8 cellular contexts compared by ENCODE assay signal in the genomic region with DNA sequence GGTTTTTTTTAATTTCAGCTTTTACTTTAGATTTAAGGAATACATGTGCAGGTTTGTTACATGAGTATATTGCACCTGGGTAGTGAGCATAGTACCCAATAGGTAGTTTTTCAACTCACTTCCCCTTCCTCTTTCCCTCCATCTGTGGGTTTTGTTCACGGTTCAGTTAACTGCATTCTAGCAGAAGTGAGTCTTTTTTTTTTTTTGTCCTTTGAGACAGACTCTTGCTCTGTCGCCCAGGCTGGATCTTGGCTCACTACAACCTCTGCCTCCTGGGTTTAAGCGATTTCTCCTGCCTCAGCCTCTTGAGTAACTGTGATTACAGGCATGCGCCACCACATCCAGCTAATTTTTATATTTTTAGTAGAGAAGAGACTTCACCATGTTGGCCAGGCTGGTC. TPM values are rescaled to one million over a fixed set of nuclear protein-coding genes. Genes with fewer than 3 reads are reported as not detected.
A peak's percentile ranks its signal among the peaks of the same experiment; 100 is the strongest.
DNase-seq lines count a peak whose midpoint lies in the region; ATAC-seq lines count a peak whose summit lies in the region.

No MANE protein-coding gene starts in this region.

- H3K4me1 ChIP-seq in mesenchymal stem cell (ENCODE audit: control insufficient read depth, insufficient read depth, low read depth, low read length): no peaks in the 10 kb centered on the region

- H2BK12ac ChIP-seq in mesenchymal stem cell (ENCODE audit: low read length in 2 of 2): no peak overlapping the region

- no peaks in the 10 kb centered on the region for H3K9me3 ChIP-seq in mesenchymal stem cell (ENCODE audit: control insufficient read depth, low read length)

- peak overlapping the region; percentile 76 for H3K9ac ChIP-seq in mesenchymal stem cell (ENCODE audit: low read length)

- no peak overlapping the region for H2AK5ac ChIP-seq in mesenchymal stem cell (ENCODE audit: low read length, severe bottlenecking)

- H3K23ac ChIP-seq in mesenchymal stem cell (ENCODE audit: low read length in 2 of 2): no peak overlapping the region

- H2BK120ac ChIP-seq in mesenchymal stem cell (ENCODE audit: low read depth, low read length): no peak overlapping the region

- no peak overlapping the region for H2BK5ac ChIP-seq in mesenchymal stem cell (ENCODE audit: low read depth, low read length, poor library complexity, severe bottlenecking)

- H2BK15ac ChIP-seq in mesenchymal stem cell (ENCODE audit: low read depth, poor library complexity, severe bottlenecking): no peak overlapping the region

- H3K27me3 ChIP-seq in mesenchymal stem cell (ENCODE audit: control insufficient read depth in 1 of 2, insufficient read depth in 1 of 2, low read length in 2 of 2): no peaks in the 10 kb centered on the region

- no peak overlapping the region for H2AFZ ChIP-seq in mesenchymal stem cell (ENCODE audit: low read depth, low read length)

- H4K8ac ChIP-seq in mesenchymal stem cell (ENCODE audit: low read length): no peak overlapping the region

- ATAC-seq in GM18517 (IDR thresholded peaks at IDR 0.05; ENCODE audit: unreplicated experiment): peak; percentile 81
- peak; percentile 84 for ATAC-seq in HG02571 (IDR thresholded peaks at IDR 0.05; ENCODE audit: unreplicated experiment)

- H3K4ac ChIP-seq in mesenchymal stem cell (ENCODE audit: low read depth in 1 of 2, low read length in 2 of 2): no peak overlapping the region

- peaks cover 3 to 37% of the 10 kb centered on the region in 2 experiments for H3K36me3 ChIP-seq in mesenchymal stem cell (ENCODE audit: control insufficient read depth in 1 of 2, insufficient read depth in 2 of 2, low read depth in 1 of 2, low read length in 2 of 2)

- H3K79me1 ChIP-seq in mesenchymal stem cell (replicated peaks; ENCODE audit: low read length, poor library complexity, severe bottlenecking): peaks cover 13% of the 10 kb centered on the region

- no peak overlapping the region for H3K4me2 ChIP-seq in mesenchymal stem cell (ENCODE audit: low read length, poor library complexity, severe bottlenecking)

- WGBS in mesenchymal stem cell: 83% methylated on average over 2 of the region's 4 CpGs

- H3K27ac ChIP-seq in mesenchymal stem cell (ENCODE audit: low read length, poor library complexity, severe bottlenecking): no peak overlapping the region

- no peak overlapping the region for H3K14ac ChIP-seq in mesenchymal stem cell (ENCODE audit: low read length in 2 of 2)

- no peak overlapping the region for H4K91ac ChIP-seq in mesenchymal stem cell (ENCODE audit: low read length)

- H3K18ac ChIP-seq in mesenchymal stem cell (ENCODE audit: low read depth in 1 of 2, low read length in 2 of 2): no peak overlapping the region

- no peak overlapping the region for H3K4me3 ChIP-seq in mesenchymal stem cell (ENCODE audit: insufficient read depth in 1 of 2, low read depth in 1 of 2, low read length in 2 of 2)

- DNase-seq in MV-4-11 (lab: John Stamatoyannopoulos, UW) (peak; percentile 81), mesenchymal stem cell (no peak), HuH-7.5 (ENCODE audit: low spot score) (no peak), anterior cingulate cortex (lab: John Stamatoyannopoulos, UW) (no peak)
- DNase-seq in effector CD4-positive, alpha-beta T cell: no peak
- DNase-seq in activated naive CD4-positive, alpha-beta T cell (lab: John Stamatoyannopoulos, UW): no peak

RNA-seq across cellular contexts. Expression of a gene that starts 8.7 kb away (rescaled TPM):
- 6.4 TPM for polyA plus RNA-seq in mesenchymal stem cell (2013, experiment 1 of 2)
- polyA plus RNA-seq in mesenchymal stem cell (2013, experiment 2 of 2): 6.2 TPM
